8 cellular contexts compared by ENCODE assay signal in genomic region chr12:101857043-101857558, GRCh38. TPM values are rescaled to one million over a fixed set of nuclear protein-coding genes. Genes with fewer than 3 reads are reported as not detected.
DNase-seq lines count a peak whose midpoint lies in the region; ATAC-seq, FAIRE-seq and TF ChIP-seq lines count a peak whose summit lies in the region.
"Had no signal": no experiment of that assay in that cellular context is flagged by ENCODE, and none has a peak within 500 bp of the region (broad histone marks: within the 10 kb centered on the region; RNA-seq: fewer than 3 reads in every experiment).

No MANE protein-coding gene starts in this region.

- H3K4me2 ChIP-seq in K562 (ENCODE audit: insufficient read depth, low read length): no peak overlapping the region; the same call in 1 of the 2 replicates

- H4K20me1 ChIP-seq in K562 (replicated peaks; ENCODE audit: control insufficient read depth, insufficient read depth, low read length): no peaks in the 10 kb centered on the region

- H3K27me3 ChIP-seq in K562 (ENCODE audit: control insufficient read depth in 2 of 2, insufficient read depth in 2 of 2, low read length in 2 of 2): no peaks in the 10 kb centered on the region; a peak in 1 of 5 replicates
- no peaks in the 10 kb centered on the region for H3K27me3 ChIP-seq in skeletal muscle tissue (ENCODE audit: control insufficient read depth in 3 of 3, insufficient read depth in 3 of 3, low read length in 3 of 3)

- no peaks in the 10 kb centered on the region for H3K9me1 ChIP-seq in K562 (ENCODE audit: control insufficient read depth, insufficient read depth, low read length)

- no peaks in the 10 kb centered on the region for H3K79me2 ChIP-seq in K562 (ENCODE audit: control insufficient read depth, insufficient read depth, low read length)

- no peak for TF ChIP-seq RAD21 in K562 (CRISPR knock-in tag; conservative IDR thresholded peaks at IDR 0.05 in 1 of 2, IDR thresholded peaks at IDR 0.05 in 1 of 2)

- no peak for TF ChIP-seq EP300 in K562 (IDR thresholded peaks at IDR 0.05; ENCODE audit: low read length)

- CTCF ChIA-PET in K562 (lab: Yijun Ruan, JAX; ENCODE audit: low intra/inter-chr PET ratio): no interaction called here

- no peak overlapping the region for H3K9ac ChIP-seq in K562 (ENCODE audit: insufficient read depth in 1 of 2, low read depth in 2 of 2, low read length in 2 of 2)
- H3K9ac ChIP-seq in skeletal muscle tissue (ENCODE audit: low read depth in 1 of 3, low read length in 3 of 3): no peak overlapping the region

- WGBS in K562 (ENCODE audit: insufficient coverage, low coverage, missing lambda C conversion rate): 80% methylated on average over 1 of the region's 1 CpG

- no peak for FAIRE-seq in K562 (lab: Jason Lieb, UNC)
- FAIRE-seq: keratinocyte had no signal

- POLR2A ChIA-PET in K562 (lab: Yijun Ruan, JAX): interaction anchor here (1.0 to 1.5 kb wide), 2 partner anchors 9 to 20 kb away, joined by 4 read pairs; partner anchors contain the start of gene DRAM1

- intact Hi-C loops in K562 (cut with micrococcal nuclease): no loop called here

- BruUV-seq in K562 (replicated peaks; lab: Mats Ljungman, UMichigan): no TSS peak

- peaks cover 3% of the 10 kb centered on the region; the same call in 1 of the 2 replicates for H3K9me3 ChIP-seq in K562 (replicated peaks; ENCODE audit: control insufficient read depth, insufficient read depth, low read depth, low read length)
- H3K9me3 ChIP-seq in skeletal muscle tissue (ENCODE audit: control insufficient read depth in 3 of 3, low read length in 3 of 3): no peaks in the 10 kb centered on the region

- peak overlapping the region; percentile 69 for H2AFZ ChIP-seq in K562 (ENCODE audit: low read depth, low read length)

- no peak overlapping the region for H3K4me3 ChIP-seq in K562
- H3K4me3 ChIP-seq in skeletal muscle tissue (ENCODE audit: low read length in 3 of 3): no peak overlapping the region

- no peak for TF ChIP-seq CTCF in K562 (IDR thresholded peaks at IDR 0.05 in 2 of 3, conservative IDR thresholded peaks at IDR 0.05 in 1 of 3; ENCODE audit: insufficient read depth in 2 of 3, low read depth in 1 of 3, low read length in 3 of 3)

- H3K27ac ChIP-seq in K562 (ENCODE audit: extremely low read depth, low read depth, low read length) (no peak overlapping the region), skeletal muscle tissue (ENCODE audit: low read depth, low read length) (peak overlapping the region; percentile 19)

- in situ Hi-C loops in K562 (cut with MboI): no loop called here

- peaks cover 19 to 37% of the 10 kb centered on the region in 2 experiments for H3K4me1 ChIP-seq in K562 (replicated peaks in 1 of 2; ENCODE audit: control insufficient read depth in 2 of 2, insufficient read depth in 2 of 2, low read length in 2 of 2)
- no peaks in the 10 kb centered on the region for H3K4me1 ChIP-seq in skeletal muscle tissue (ENCODE audit: control insufficient read depth in 3 of 3, insufficient read depth in 3 of 3, low read length in 3 of 3)

- TF ChIP-seq POLR2A in K562 (conservative IDR thresholded peaks at IDR 0.05): no peak

- H3K36me3 ChIP-seq in K562 (ENCODE audit: control insufficient read depth, insufficient read depth, low read length) (no peaks in the 10 kb centered on the region), skeletal muscle tissue (ENCODE audit: control insufficient read depth in 3 of 3, insufficient read depth in 3 of 3, low read length in 3 of 3) (no peaks in the 10 kb centered on the region)

- no peak for DNase-seq in K562 (ENCODE audit: extremely low read depth in 1 of 4, low spot score in 3 of 4)
- DNase-seq in central memory CD4-positive, alpha-beta T cell: no peak
- no peak for DNase-seq in stimulated activated CD4-positive, alpha-beta T cell treated with anti-CD3 and anti-CD28 coated beads, Interleukin-12 subunit alpha, Interleukin-12 subunit beta, amount 100 ng/mL, for 4 hours

- ATAC-seq in GM19395 (IDR thresholded peaks at IDR 0.05; ENCODE audit: unreplicated experiment) (peak; percentile 51), HG03280 (IDR thresholded peaks at IDR 0.05; ENCODE audit: unreplicated experiment) (peak; percentile 47), K562 (no peak), GM19328 (IDR thresholded peaks at IDR 0.05; ENCODE audit: unreplicated experiment) (no peak)

TF ChIP-seq in K562, 482 proteins besides CTCF, POLR2A, EP300 and RAD21 (continues in another document):
- TF ChIP-seq FOXP1 (CRISPR knock-in tag; IDR thresholded peaks at IDR 0.05): no peak
- TF ChIP-seq BRCA1 (IDR thresholded peaks at IDR 0.05): no peak
- TF ChIP-seq BRCA1 (CRISPR knock-in tag; IDR thresholded peaks at IDR 0.05): no peak
- TF ChIP-seq ATF1 (CRISPR knock-in tag; IDR thresholded peaks at IDR 0.05): no peak
- TF ChIP-seq ATF1 (tag; IDR thresholded peaks at IDR 0.05): no peak
- no peak for TF ChIP-seq YY1 (IDR thresholded peaks at IDR 0.05; ENCODE audit: borderline replicate concordance in 1 of 3, control insufficient read depth in 1 of 3, extremely low read depth in 1 of 3, insufficient read depth in 3 of 3, insufficient read length in 1 of 3, insufficient replicate concordance in 2 of 3, low read depth in 1 of 3, low read length in 2 of 3)
- TF ChIP-seq ADNP (tag; IDR thresholded peaks at IDR 0.05): no peak
- TF ChIP-seq POLR2AphosphoS2 (IDR thresholded peaks at IDR 0.05; ENCODE audit: low read length): no peak
- TF ChIP-seq KLF6 (CRISPR knock-in tag; IDR thresholded peaks at IDR 0.05; ENCODE audit: borderline replicate concordance): no peak
- TF ChIP-seq, protein P1, sequence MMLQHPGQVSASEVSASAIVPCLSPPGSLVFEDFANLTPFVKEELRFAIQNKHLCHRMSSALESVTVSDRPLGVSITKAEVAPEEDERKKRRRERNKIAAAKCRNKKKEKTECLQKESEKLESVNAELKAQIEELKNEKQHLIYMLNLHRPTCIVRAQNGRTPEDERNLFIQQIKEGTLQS (IDR thresholded peaks at IDR 0.05): peak; percentile 32; the same call in 1 of the 2 replicates
- TF ChIP-seq, protein P1 (CRISPR knock-in tag; conservative IDR thresholded peaks at IDR 0.05): no peak
- no peak for TF ChIP-seq RBM22 (IDR thresholded peaks at IDR 0.05; ENCODE audit: low read depth, low read length, poor library complexity, severe bottlenecking)
- 0 out of 2 replicates have a peak, but pooled peaks have one; percentile 8 for TF ChIP-seq JUND (IDR thresholded peaks at IDR 0.05; ENCODE audit: borderline replicate concordance, low read depth, low read length)
- no peak for TF ChIP-seq JUND (tag; IDR thresholded peaks at IDR 0.05; ENCODE audit: borderline replicate concordance, low read depth, low read length)
- no peak for TF ChIP-seq MCM2 (IDR thresholded peaks at IDR 0.05; ENCODE audit: low read depth)
- TF ChIP-seq CBX5 (IDR thresholded peaks at IDR 0.05; ENCODE audit: borderline replicate concordance, low read depth): no peak
- no peak for TF ChIP-seq PHF20 (IDR thresholded peaks at IDR 0.05; ENCODE audit: partially characterized antibody)

RNA-seq across cellular contexts. Expression of gene DRAM1, which starts 20.3 kb away (rescaled TPM):
- total RNA-seq in K562 (2011; cell fraction: chromatin; rRNA removed; ENCODE audit: low replicate concordance): 4.1 and 12.3 TPM in 2 replicates
- total RNA-seq in K562 (2011; cell fraction: nucleolus; rRNA removed): 1.8 and 4.9 TPM in 2 replicates
- total RNA-seq in K562 (2011; cell fraction: nucleoplasm; rRNA removed): 3.2 and 8.5 TPM in 2 replicates
- total RNA-seq in K562 (2014; rRNA removed) (1.4 and 2.1 TPM in 2 replicates), K562 (2014; rRNA removed; fragmentation: Illumina TruSeq; extraction: Trizol) (4.2 and 4.3 TPM in 2 replicates), K562 (2015; rRNA removed; fragmentation: Illumina TruSeq; extraction: Trizol) (2.7 TPM in 2 replicates), K562 (2021) (2.9 and 4.2 TPM in 2 replicates), skeletal muscle tissue (3.7 TPM)
- polyA plus RNA-seq in K562 (2011; rRNA removed) (1.3 and 2.7 TPM in 2 replicates), K562 (2014; fragmentation: Illumina TruSeq; extraction: Trizol) (2.9 and 3.3 TPM in 2 replicates), K562 (2014; fragmentation: Nextera tagmentation; extraction: Ambion mirVana) (1 to 10 TPM; 1.5 to 2.0 TPM), K562 (2014; rRNA removed) (2.2 and 2.7 TPM in 2 replicates)
- polyA plus RNA-seq in K562 (2011; cell fraction: cytosol; rRNA removed): 1.2 and 2.0 TPM in 2 replicates
- polyA plus RNA-seq in K562 (2011; cell fraction: nucleus; rRNA removed): 0.27 and 0.58 TPM in 2 replicates
- polyA plus RNA-seq in K562 (2012): 3.1 and 5.9 TPM in 2 replicates
- 1.7 and 4.0 TPM in 2 replicates for polyA minus RNA-seq in K562 (2011; rRNA and poly(A)+ RNA removed)
- 0.64 and 3.0 TPM in 2 replicates for polyA minus RNA-seq in K562 (2011; cell fraction: cytosol; rRNA and poly(A)+ RNA removed)
- 0.22 and 2.4 TPM in 2 replicates for polyA minus RNA-seq in K562 (2011; cell fraction: nucleus; rRNA and poly(A)+ RNA removed)

RNA-seq across cellular contexts. Expression of gene GNPTAB, which starts 26.3 kb away (rescaled TPM):
- total RNA-seq in K562 (2011; cell fraction: chromatin; rRNA removed; ENCODE audit: low replicate concordance): 40.1 and 95.2 TPM in 2 replicates
- total RNA-seq in K562 (2011; cell fraction: nucleolus; rRNA removed): 19.5 and 22.0 TPM in 2 replicates
- 60.6 and 98.6 TPM in 2 replicates for total RNA-seq in K562 (2011; cell fraction: nucleoplasm; rRNA removed)
- total RNA-seq in K562 (2014; rRNA removed) (11.6 and 13.0 TPM in 2 replicates), K562 (2014; rRNA removed; fragmentation: Illumina TruSeq; extraction: Trizol) (19.8 and 21.7 TPM in 2 replicates), K562 (2015; rRNA removed; fragmentation: Illumina TruSeq; extraction: Trizol) (23.2 and 23.3 TPM in 2 replicates), K562 (2021) (19.3 and 20.4 TPM in 2 replicates), skeletal muscle tissue (10.4 TPM)
- polyA plus RNA-seq in K562 (2011; rRNA removed) (16.3 and 23.2 TPM in 2 replicates), K562 (2014; fragmentation: Illumina TruSeq; extraction: Trizol) (15.3 and 19.3 TPM in 2 replicates), K562 (2014; fragmentation: Nextera tagmentation; extraction: Ambion mirVana) (1 to 10 TPM; 5.9 to 6.5 TPM), K562 (2014; rRNA removed) (11.6 and 12.8 TPM in 2 replicates)
- 5.1 and 11.1 TPM in 2 replicates for polyA plus RNA-seq in K562 (2011; cell fraction: cytosol; rRNA removed)
- polyA plus RNA-seq in K562 (2011; cell fraction: nucleus; rRNA removed): 12.5 and 13.7 TPM in 2 replicates
- polyA plus RNA-seq in K562 (2012): 15.6 and 18.6 TPM in 2 replicates
- polyA minus RNA-seq in K562 (2011; rRNA and poly(A)+ RNA removed): 44.5 and 49.5 TPM in 2 replicates
- 12.1 and 14.2 TPM in 2 replicates for polyA minus RNA-seq in K562 (2011; cell fraction: cytosol; rRNA and poly(A)+ RNA removed)
- polyA minus RNA-seq in K562 (2011; cell fraction: nucleus; rRNA and poly(A)+ RNA removed): 18.2 and 24.9 TPM in 2 replicates

Comparison
In these comparisons a context has a peak if more than half of its experiments do, and no peak if none do; other contexts are left out.
1. ATAC-seq: peak in GM19395 (single experiment) and HG03280 (single experiment); none in K562 (single experiment) and GM19328 (single experiment).